In the genomic region with DNA sequence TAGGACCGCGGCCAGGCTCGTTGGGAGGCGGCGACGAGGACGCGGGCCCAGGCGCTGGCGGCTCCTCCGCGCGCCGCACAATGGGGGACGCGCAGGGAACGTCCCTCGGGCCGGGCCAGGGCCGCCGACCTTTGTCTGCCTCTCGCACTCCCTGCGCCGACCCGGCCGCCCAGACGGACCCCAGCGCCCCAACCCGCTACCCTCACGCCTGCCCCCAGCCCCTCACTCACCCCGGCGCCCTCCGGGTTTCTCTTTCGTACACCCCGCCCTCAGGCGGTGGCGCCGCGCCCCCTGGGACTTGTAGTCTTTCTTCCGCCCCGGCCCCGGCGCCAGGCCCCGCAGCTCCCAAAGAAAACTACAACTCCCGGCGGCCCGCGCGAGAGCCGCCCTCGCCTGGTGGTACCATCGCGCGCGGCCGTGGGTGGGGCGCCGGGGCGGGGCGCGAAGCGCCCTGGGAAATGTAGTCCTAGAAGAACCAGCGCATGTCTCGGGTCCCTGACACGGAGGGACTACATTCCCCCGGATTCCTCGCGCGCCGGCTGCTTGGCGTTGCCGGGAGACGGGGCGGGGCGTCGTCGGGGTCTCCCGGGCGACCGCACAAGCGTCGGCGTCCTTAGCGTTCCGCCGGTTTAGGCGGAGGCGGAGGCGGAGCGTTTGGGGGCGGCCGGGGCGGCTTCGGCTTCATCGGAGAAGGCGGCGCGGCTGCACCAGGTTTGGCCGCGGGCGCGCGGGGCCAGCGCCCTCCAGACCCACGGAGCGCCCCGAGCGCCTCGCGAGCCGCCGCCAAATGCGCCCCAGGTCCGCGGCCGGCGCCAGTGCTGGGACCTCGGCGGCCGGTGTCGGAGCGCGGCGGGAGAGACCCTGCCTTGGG, we compare ENCODE assay signal across 8 cellular contexts.
DNase-seq lines count a peak whose midpoint lies in the region; ATAC-seq and FAIRE-seq lines count a peak whose summit lies in the region.

Gene C1orf159, minus strand, starts transcription at position 260 of the 871 bp plus-strand sequence. CDS start 24,546 bp downstream, outside the sequence.

- peak; percentile 9 for FAIRE-seq in islet of Langerhans (lab: Jason Lieb, UNC)

- DNase-seq in AG08396 (ENCODE audit: low spot score) (peak; percentile 99), NCI-H446 treated with DMSO at 0.1 percent for 48 hours (lab: John Stamatoyannopoulos, UW) (peak; percentile 98), cerebellar cortex (ENCODE audit: low spot score) (peak; percentile 98)
- peak; percentile 98 for DNase-seq in activated CD4-positive, CD25-positive, alpha-beta regulatory T cell treated with anti-CD3 and anti-CD28 coated beads, Interleukin-2, amount 50 U/mL, for 16 hours (ENCODE audit: low read depth, low spot score)
- DNase-seq in stimulated activated CD4-positive, alpha-beta T cell treated with anti-CD3 and anti-CD28 coated beads, Interleukin-12 subunit alpha, Interleukin-12 subunit beta, amount 100 ng/mL, for 24 hours (ENCODE audit: low read depth in 2 of 2), result peak; percentile 98

- ATAC-seq in GM19023 (IDR thresholded peaks at IDR 0.05; ENCODE audit: unreplicated experiment) (peak; percentile 81), HG03280 (IDR thresholded peaks at IDR 0.05; ENCODE audit: unreplicated experiment) (peak; percentile 94)

Comparison
In these comparisons a context has a peak if more than half of its experiments do, and no peak if none do; other contexts are left out.
1. Peak in every context shown above with its lines: DNase-seq and ATAC-seq.